ENCODE assay signal across 1 cellular context in the genomic region with DNA sequence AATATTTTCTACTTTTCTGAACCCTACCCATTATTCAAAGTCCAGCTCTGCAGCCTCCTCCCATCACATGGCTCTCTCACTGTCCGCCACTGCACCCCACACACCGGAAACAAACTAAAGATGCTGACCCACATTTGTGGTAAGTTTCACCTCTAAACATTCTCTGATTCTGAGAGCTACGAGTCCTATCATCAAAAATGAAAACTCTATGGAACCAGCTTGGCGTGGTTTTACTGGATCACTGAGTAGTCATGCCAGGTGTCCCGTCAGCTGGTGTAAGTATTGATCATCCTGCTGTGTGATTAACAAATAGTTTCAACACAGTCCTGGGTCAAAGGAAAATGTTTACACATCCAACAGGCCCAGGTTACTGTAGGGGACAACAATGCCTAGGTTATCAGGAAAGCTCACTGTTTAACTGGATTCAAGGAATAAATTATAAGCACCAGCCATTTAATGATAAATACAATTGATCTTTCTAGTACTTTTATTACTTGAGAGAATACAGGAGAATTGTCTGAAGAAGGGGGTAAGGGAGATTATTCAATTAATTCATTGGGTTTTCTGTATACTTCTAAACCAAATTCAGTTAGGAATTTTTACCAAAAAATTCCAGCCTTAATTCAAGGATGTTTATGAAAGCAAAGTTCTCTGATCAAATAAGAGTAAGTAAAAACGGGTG.
A peak's percentile ranks its signal among the peaks of the same experiment; 100 is the strongest.
TF ChIP-seq lines count a peak whose summit lies in the region.

No MANE protein-coding gene starts in this region.

TF ChIP-seq in HepG2, 621 proteins besides CTCF, POLR2A, EP300 and RAD21 (continued from another document and continues in another):
- TF ChIP-seq, protein P1, sequence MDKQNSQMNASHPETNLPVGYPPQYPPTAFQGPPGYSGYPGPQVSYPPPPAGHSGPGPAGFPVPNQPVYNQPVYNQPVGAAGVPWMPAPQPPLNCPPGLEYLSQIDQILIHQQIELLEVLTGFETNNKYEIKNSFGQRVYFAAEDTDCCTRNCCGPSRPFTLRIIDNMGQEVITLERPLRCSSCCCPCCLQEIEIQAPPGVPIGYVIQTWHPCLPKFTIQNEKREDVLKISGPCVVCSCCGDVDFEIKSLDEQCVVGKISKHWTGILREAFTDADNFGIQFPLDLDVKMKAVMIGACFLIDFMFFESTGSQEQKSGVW (CRISPR knock-in tag; IDR thresholded peaks at IDR 0.05; ENCODE audit: borderline replicate concordance) = no peak
- TF ChIP-seq NR3C1 (CRISPR knock-in tag; IDR thresholded peaks at IDR 0.05) = no peak
- TF ChIP-seq, protein P2, sequence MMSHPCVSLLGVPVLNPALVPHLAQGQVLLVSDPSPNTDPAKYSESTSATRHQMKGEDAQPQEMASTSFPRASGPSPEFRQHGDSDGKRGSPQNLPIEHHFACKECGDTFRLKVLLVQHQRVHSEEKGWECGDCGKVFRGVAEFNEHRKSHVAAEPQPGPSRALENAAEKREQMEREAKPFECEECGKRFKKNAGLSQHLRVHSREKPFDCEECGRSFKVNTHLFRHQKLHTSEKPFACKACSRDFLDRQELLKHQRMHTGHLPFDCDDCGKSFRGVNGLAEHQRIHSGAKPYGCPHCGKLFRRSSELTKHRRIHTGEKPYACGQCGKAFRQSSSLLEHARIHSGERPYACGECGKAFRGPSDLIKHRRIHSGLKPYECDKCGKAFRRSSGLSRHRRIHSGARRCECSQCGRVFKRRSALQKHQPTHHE (CRISPR knock-in tag; IDR thresholded peaks at IDR 0.05; ENCODE audit: borderline replicate concordance) = no peak
- TF ChIP-seq MEF2D (CRISPR knock-in tag; IDR thresholded peaks at IDR 0.05) = peak; percentile 27; the same call in 1 of the 2 replicates
- TF ChIP-seq, protein P3, sequence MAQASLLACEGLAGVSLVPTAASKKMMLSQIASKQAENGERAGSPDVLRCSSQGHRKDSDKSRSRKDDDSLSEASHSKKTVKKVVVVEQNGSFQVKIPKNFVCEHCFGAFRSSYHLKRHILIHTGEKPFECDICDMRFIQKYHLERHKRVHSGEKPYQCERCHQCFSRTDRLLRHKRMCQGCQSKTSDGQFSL (CRISPR knock-in tag; IDR thresholded peaks at IDR 0.05) = 0 out of 2 replicates have a peak, but pooled peaks have one; percentile 37
- TF ChIP-seq NRL (CRISPR knock-in tag; IDR thresholded peaks at IDR 0.05; ENCODE audit: borderline replicate concordance) = no peak
- no peak; the same call in 1 of the 2 replicates for TF ChIP-seq ZNF441 (CRISPR knock-in tag; IDR thresholded peaks at IDR 0.05; ENCODE audit: borderline replicate concordance)
- TF ChIP-seq, protein P4, sequence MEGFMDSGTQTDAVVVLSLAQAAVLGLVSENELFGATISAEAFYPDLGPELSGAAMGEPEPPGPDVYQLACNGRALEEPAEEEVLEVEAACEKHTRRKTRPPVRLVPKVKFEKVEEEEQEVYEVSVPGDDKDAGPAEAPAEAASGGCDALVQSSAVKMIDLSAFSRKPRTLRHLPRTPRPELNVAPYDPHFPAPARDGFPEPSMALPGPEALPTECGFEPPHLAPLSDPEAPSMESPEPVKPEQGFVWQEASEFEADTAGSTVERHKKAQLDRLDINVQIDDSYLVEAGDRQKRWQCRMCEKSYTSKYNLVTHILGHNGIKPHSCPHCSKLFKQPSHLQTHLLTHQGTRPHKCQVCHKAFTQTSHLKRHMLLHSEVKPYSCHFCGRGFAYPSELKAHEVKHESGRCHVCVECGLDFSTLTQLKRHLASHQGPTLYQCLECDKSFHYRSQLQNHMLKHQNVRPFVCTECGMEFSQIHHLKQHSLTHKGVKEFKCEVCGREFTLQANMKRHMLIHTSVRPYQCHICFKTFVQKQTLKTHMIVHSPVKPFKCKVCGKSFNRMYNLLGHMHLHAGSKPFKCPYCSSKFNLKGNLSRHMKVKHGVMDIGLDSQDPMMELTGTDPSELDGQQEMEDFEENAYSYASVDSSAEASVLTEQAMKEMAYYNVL (CRISPR knock-in tag; IDR thresholded peaks at IDR 0.05; ENCODE audit: borderline replicate concordance) = 0 out of 2 replicates have a peak, but pooled peaks have one; percentile 46
- no peak for TF ChIP-seq ZNF468 (CRISPR knock-in tag; IDR thresholded peaks at IDR 0.05)
- TF ChIP-seq, protein P5, sequence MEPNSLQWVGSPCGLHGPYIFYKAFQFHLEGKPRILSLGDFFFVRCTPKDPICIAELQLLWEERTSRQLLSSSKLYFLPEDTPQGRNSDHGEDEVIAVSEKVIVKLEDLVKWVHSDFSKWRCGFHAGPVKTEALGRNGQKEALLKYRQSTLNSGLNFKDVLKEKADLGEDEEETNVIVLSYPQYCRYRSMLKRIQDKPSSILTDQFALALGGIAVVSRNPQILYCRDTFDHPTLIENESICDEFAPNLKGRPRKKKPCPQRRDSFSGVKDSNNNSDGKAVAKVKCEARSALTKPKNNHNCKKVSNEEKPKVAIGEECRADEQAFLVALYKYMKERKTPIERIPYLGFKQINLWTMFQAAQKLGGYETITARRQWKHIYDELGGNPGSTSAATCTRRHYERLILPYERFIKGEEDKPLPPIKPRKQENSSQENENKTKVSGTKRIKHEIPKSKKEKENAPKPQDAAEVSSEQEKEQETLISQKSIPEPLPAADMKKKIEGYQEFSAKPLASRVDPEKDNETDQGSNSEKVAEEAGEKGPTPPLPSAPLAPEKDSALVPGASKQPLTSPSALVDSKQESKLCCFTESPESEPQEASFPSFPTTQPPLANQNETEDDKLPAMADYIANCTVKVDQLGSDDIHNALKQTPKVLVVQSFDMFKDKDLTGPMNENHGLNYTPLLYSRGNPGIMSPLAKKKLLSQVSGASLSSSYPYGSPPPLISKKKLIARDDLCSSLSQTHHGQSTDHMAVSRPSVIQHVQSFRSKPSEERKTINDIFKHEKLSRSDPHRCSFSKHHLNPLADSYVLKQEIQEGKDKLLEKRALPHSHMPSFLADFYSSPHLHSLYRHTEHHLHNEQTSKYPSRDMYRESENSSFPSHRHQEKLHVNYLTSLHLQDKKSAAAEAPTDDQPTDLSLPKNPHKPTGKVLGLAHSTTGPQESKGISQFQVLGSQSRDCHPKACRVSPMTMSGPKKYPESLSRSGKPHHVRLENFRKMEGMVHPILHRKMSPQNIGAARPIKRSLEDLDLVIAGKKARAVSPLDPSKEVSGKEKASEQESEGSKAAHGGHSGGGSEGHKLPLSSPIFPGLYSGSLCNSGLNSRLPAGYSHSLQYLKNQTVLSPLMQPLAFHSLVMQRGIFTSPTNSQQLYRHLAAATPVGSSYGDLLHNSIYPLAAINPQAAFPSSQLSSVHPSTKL (CRISPR knock-in tag; IDR thresholded peaks at IDR 0.05) = peak; percentile 94
- TF ChIP-seq GPN1 (CRISPR knock-in tag; IDR thresholded peaks at IDR 0.05; ENCODE audit: borderline replicate concordance) = no peak
- TF ChIP-seq POLR2G (IDR thresholded peaks at IDR 0.05; ENCODE audit: low read depth, low read length) = no peak
- TF ChIP-seq MBD4 (IDR thresholded peaks at IDR 0.05; ENCODE audit: borderline replicate concordance, low read length) = no peak; the same call in 1 of the 2 replicates
- TF ChIP-seq, protein P6, sequence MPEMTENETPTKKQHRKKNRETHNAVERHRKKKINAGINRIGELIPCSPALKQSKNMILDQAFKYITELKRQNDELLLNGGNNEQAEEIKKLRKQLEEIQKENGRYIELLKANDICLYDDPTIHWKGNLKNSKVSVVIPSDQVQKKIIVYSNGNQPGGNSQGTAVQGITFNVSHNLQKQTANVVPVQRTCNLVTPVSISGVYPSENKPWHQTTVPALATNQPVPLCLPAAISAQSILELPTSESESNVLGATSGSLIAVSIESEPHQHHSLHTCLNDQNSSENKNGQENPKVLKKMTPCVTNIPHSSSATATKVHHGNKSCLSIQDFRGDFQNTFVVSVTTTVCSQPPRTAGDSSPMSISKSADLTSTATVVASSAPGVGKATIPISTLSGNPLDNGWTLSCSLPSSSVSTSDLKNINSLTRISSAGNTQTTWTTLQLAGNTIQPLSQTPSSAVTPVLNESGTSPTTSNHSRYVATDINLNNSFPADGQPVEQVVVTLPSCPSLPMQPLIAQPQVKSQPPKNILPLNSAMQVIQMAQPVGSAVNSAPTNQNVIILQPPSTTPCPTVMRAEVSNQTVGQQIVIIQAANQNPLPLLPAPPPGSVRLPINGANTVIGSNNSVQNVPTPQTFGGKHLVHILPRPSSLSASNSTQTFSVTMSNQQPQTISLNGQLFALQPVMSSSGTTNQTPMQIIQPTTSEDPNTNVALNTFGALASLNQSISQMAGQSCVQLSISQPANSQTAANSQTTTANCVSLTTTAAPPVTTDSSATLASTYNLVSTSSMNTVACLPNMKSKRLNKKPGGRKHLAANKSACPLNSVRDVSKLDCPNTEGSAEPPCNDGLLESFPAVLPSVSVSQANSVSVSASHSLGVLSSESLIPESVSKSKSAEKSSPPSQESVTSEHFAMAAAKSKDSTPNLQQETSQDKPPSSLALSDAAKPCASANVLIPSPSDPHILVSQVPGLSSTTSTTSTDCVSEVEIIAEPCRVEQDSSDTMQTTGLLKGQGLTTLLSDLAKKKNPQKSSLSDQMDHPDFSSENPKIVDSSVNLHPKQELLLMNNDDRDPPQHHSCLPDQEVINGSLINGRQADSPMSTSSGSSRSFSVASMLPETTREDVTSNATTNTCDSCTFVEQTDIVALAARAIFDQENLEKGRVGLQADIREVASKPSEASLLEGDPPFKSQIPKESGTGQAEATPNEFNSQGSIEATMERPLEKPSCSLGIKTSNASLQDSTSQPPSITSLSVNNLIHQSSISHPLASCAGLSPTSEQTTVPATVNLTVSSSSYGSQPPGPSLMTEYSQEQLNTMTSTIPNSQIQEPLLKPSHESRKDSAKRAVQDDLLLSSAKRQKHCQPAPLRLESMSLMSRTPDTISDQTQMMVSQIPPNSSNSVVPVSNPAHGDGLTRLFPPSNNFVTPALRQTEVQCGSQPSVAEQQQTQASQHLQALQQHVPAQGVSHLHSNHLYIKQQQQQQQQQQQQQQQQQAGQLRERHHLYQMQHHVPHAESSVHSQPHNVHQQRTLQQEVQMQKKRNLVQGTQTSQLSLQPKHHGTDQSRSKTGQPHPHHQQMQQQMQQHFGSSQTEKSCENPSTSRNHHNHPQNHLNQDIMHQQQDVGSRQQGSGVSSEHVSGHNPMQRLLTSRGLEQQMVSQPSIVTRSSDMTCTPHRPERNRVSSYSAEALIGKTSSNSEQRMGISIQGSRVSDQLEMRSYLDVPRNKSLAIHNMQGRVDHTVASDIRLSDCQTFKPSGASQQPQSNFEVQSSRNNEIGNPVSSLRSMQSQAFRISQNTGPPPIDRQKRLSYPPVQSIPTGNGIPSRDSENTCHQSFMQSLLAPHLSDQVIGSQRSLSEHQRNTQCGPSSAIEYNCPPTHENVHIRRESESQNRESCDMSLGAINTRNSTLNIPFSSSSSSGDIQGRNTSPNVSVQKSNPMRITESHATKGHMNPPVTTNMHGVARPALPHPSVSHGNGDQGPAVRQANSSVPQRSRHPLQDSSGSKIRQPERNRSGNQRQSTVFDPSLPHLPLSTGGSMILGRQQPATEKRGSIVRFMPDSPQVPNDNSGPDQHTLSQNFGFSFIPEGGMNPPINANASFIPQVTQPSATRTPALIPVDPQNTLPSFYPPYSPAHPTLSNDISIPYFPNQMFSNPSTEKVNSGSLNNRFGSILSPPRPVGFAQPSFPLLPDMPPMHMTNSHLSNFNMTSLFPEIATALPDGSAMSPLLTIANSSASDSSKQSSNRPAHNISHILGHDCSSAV (CRISPR knock-in tag; IDR thresholded peaks at IDR 0.05; ENCODE audit: borderline replicate concordance) = no peak
- TF ChIP-seq ZNF567 (CRISPR knock-in tag; IDR thresholded peaks at IDR 0.05; ENCODE audit: borderline replicate concordance) = no peak
- TF ChIP-seq MED8 (CRISPR knock-in tag; IDR thresholded peaks at IDR 0.05; ENCODE audit: insufficient replicate concordance) = no peak
- no peak for TF ChIP-seq ZNF790 (CRISPR knock-in tag; IDR thresholded peaks at IDR 0.05; ENCODE audit: borderline replicate concordance)
- TF ChIP-seq, protein P7, sequence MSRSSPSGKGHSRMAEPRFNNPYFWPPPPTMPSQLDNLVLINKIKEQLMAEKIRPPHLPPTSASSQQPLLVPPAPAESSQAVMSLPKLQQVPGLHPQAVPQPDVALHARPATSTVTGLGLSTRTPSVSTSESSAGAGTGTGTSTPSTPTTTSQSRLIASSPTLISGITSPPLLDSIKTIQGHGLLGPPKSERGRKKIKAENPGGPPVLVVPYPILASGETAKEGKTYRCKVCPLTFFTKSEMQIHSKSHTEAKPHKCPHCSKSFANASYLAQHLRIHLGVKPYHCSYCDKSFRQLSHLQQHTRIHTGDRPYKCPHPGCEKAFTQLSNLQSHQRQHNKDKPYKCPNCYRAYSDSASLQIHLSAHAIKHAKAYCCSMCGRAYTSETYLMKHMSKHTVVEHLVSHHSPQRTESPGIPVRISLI (CRISPR knock-in tag; IDR thresholded peaks at IDR 0.05; ENCODE audit: borderline replicate concordance) = peak; percentile 74; the same call in 1 of the 2 replicates
- no peak for TF ChIP-seq SRY (CRISPR knock-in tag; IDR thresholded peaks at IDR 0.05)
- 0 out of 2 replicates have a peak, but pooled peaks have one; percentile 12 for TF ChIP-seq CHD2 (IDR thresholded peaks at IDR 0.05; ENCODE audit: low read depth, low read length)
- TF ChIP-seq ZNF446 (CRISPR knock-in tag; IDR thresholded peaks at IDR 0.05) = no peak
- no peak for TF ChIP-seq SALL2 (CRISPR knock-in tag; IDR thresholded peaks at IDR 0.05)
- TF ChIP-seq, protein P8, sequence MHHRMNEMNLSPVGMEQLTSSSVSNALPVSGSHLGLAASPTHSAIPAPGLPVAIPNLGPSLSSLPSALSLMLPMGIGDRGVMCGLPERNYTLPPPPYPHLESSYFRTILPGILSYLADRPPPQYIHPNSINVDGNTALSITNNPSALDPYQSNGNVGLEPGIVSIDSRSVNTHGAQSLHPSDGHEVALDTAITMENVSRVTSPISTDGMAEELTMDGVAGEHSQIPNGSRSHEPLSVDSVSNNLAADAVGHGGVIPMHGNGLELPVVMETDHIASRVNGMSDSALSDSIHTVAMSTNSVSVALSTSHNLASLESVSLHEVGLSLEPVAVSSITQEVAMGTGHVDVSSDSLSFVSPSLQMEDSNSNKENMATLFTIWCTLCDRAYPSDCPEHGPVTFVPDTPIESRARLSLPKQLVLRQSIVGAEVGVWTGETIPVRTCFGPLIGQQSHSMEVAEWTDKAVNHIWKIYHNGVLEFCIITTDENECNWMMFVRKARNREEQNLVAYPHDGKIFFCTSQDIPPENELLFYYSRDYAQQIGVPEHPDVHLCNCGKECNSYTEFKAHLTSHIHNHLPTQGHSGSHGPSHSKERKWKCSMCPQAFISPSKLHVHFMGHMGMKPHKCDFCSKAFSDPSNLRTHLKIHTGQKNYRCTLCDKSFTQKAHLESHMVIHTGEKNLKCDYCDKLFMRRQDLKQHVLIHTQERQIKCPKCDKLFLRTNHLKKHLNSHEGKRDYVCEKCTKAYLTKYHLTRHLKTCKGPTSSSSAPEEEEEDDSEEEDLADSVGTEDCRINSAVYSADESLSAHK (CRISPR knock-in tag; IDR thresholded peaks at IDR 0.05; ENCODE audit: borderline replicate concordance) = no peak
- TF ChIP-seq SAP130 (CRISPR knock-in tag; IDR thresholded peaks at IDR 0.05; ENCODE audit: low read depth) = peak; percentile 88
- TF ChIP-seq ZNF343 (CRISPR knock-in tag; IDR thresholded peaks at IDR 0.05) = peak; percentile 88; the same call in 1 of the 2 replicates
- TF ChIP-seq, protein P9, sequence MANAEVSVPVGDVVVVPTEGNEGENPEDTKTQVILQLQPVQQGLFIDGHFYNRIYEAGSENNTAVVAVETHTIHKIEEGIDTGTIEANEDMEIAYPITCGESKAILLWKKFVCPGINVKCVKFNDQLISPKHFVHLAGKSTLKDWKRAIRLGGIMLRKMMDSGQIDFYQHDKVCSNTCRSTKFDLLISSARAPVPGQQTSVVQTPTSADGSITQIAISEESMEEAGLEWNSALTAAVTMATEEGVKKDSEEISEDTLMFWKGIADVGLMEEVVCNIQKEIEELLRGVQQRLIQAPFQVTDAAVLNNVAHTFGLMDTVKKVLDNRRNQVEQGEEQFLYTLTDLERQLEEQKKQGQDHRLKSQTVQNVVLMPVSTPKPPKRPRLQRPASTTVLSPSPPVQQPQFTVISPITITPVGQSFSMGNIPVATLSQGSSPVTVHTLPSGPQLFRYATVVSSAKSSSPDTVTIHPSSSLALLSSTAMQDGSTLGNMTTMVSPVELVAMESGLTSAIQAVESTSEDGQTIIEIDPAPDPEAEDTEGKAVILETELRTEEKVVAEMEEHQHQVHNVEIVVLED (CRISPR knock-in tag; IDR thresholded peaks at IDR 0.05; ENCODE audit: borderline replicate concordance) = no peak
- TF ChIP-seq CENPT (CRISPR knock-in tag; IDR thresholded peaks at IDR 0.05; ENCODE audit: low read depth) = no peak
- TF ChIP-seq SMAD3 (CRISPR knock-in tag; IDR thresholded peaks at IDR 0.05) = peak; percentile 79
- no peak for TF ChIP-seq SRSF4 (IDR thresholded peaks at IDR 0.05; ENCODE audit: low read depth, low read length, poor library complexity, severe bottlenecking)
